2 cellular contexts compared by ENCODE assay signal in genomic region chr12:45191239-45191638, GRCh38.
TF ChIP-seq lines count a peak whose summit lies in the region.

No MANE protein-coding gene starts in this region.

TF ChIP-seq in IMR-90, 13 proteins besides CTCF, POLR2A, EP300 and RAD21 (continued from another document):
- TF ChIP-seq CEBPB (IDR thresholded peaks at IDR 0.05; ENCODE audit: low read depth, low read length) = no peak

TF ChIP-seq in GM12878, 131 proteins besides CTCF, POLR2A, EP300 and RAD21 (continued from another document):
- no peak for TF ChIP-seq MEF2B (IDR thresholded peaks at IDR 0.05; ENCODE audit: partially characterized antibody, poor library complexity, severe bottlenecking)
- TF ChIP-seq SMARCA5 (IDR thresholded peaks at IDR 0.05) = no peak
- no peak for TF ChIP-seq IRF4 (IDR thresholded peaks at IDR 0.05; ENCODE audit: low read depth, low read length)
- no peak for TF ChIP-seq JUND (IDR thresholded peaks at IDR 0.05; ENCODE audit: low read depth, low read length)
- TF ChIP-seq NFXL1 (IDR thresholded peaks at IDR 0.05; ENCODE audit: borderline replicate concordance) = no peak
- TF ChIP-seq, protein P1, sequence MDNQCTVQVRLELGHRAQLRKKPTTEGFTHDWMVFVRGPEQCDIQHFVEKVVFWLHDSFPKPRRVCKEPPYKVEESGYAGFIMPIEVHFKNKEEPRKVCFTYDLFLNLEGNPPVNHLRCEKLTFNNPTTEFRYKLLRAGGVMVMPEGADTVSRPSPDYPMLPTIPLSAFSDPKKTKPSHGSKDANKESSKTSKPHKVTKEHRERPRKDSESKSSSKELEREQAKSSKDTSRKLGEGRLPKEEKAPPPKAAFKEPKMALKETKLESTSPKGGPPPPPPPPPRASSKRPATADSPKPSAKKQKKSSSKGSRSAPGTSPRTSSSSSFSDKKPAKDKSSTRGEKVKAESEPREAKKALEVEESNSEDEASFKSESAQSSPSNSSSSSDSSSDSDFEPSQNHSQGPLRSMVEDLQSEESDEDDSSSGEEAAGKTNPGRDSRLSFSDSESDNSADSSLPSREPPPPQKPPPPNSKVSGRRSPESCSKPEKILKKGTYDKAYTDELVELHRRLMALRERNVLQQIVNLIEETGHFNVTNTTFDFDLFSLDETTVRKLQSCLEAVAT (IDR thresholded peaks at IDR 0.05) = no peak
- TF ChIP-seq ZSCAN29 (IDR thresholded peaks at IDR 0.05) = no peak
- TF ChIP-seq SREBF1 (IDR thresholded peaks at IDR 0.05; ENCODE audit: low read length) = no peak
- no peak for TF ChIP-seq CBX5 (IDR thresholded peaks at IDR 0.05; ENCODE audit: low read depth)
- TF ChIP-seq ATF3 (IDR thresholded peaks at IDR 0.05; ENCODE audit: borderline replicate concordance, extremely low read depth, low read depth, low read length) = no peak
- TF ChIP-seq NBN (IDR thresholded peaks at IDR 0.05) = no peak
- TF ChIP-seq, protein P2, sequence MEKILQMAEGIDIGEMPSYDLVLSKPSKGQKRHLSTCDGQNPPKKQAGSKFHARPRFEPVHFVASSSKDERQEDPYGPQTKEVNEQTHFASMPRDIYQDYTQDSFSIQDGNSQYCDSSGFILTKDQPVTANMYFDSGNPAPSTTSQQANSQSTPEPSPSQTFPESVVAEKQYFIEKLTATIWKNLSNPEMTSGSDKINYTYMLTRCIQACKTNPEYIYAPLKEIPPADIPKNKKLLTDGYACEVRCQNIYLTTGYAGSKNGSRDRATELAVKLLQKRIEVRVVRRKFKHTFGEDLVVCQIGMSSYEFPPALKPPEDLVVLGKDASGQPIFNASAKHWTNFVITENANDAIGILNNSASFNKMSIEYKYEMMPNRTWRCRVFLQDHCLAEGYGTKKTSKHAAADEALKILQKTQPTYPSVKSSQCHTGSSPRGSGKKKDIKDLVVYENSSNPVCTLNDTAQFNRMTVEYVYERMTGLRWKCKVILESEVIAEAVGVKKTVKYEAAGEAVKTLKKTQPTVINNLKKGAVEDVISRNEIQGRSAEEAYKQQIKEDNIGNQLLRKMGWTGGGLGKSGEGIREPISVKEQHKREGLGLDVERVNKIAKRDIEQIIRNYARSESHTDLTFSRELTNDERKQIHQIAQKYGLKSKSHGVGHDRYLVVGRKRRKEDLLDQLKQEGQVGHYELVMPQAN (conservative IDR thresholded peaks at IDR 0.05) = no peak
- TF ChIP-seq RAD51 (IDR thresholded peaks at IDR 0.05) = no peak
- no peak for TF ChIP-seq GABPA (IDR thresholded peaks at IDR 0.05; ENCODE audit: low read depth)
- TF ChIP-seq IRF3 (IDR thresholded peaks at IDR 0.05) = no peak
- TF ChIP-seq FOXM1 (IDR thresholded peaks at IDR 0.05; ENCODE audit: low read depth, low read length) = no peak
- TF ChIP-seq MYC (IDR thresholded peaks at IDR 0.05; ENCODE audit: insufficient read depth, insufficient read length, insufficient replicate concordance, low read length, severe bottlenecking) = no peak
- no peak for TF ChIP-seq BCL11A (IDR thresholded peaks at IDR 0.05; ENCODE audit: low read depth, low read length)
